13 cellular contexts compared by ENCODE assay signal in genomic region chr3:84108442-84108971, GRCh38.
DNase-seq lines count a peak whose midpoint lies in the region; ATAC-seq and TF ChIP-seq lines count a peak whose summit lies in the region.
"Had no signal": no experiment of that assay in that cellular context is flagged by ENCODE, and none has a peak within 500 bp of the region (broad histone marks: within the 10 kb centered on the region; RNA-seq: fewer than 3 reads in every experiment).

No MANE protein-coding gene starts in this region.

- POLR2A ChIA-PET in PC-9 (lab: Charles Lee; ENCODE audit: unreplicated experiment), result no interaction called here

- DNase-seq in H4 (ENCODE audit: low spot score) (peak; percentile 47), PC-9 (peak; percentile 16 to 84), epithelial cell of esophagus (ENCODE audit: low read depth) (peak; percentile 91), COR-L47 (lab: John Stamatoyannopoulos, UW) (no peak), mesothelial cell of epicardium (ENCODE audit: low spot score in 2 of 2, unreplicated experiment in 2 of 2) (no peak)
- no peak for DNase-seq in effector memory CD4-positive, alpha-beta T cell
- DNase-seq: activated CD4-positive, CD25-positive, alpha-beta regulatory T cell; CD4-positive, alpha-beta memory T cell; NK-92 treated with Interleukin-12 subunit alpha and Interleukin-12 subunit beta, amount 100 ng/mL, for 24 hours had no signal

- intact Hi-C loops in PC-9 (cut with micrococcal nuclease; ENCODE audit: unreplicated experiment), result no loop called here

- peaks cover 14% of the 10 kb centered on the region; the same call in 1 of the 2 replicates for H3F3A ChIP-seq in PC-9 (ENCODE audit: insufficient read depth, low read depth)

- ATAC-seq in HG02678 (IDR thresholded peaks at IDR 0.05; ENCODE audit: unreplicated experiment), result no peak

- H3K27me3 ChIP-seq in PC-9 (ENCODE audit: insufficient read depth, low read depth), result no peaks in the 10 kb centered on the region
- H3K27me3 ChIP-seq in neuron (ENCODE audit: insufficient read depth, low read length), result no peaks in the 10 kb centered on the region
- H3K27me3 ChIP-seq in effector memory CD4-positive, alpha-beta T cell (replicated peaks; ENCODE audit: control insufficient read depth, insufficient read depth, low read length, poor library complexity, severe bottlenecking), result no peaks in the 10 kb centered on the region

- peaks cover 6% of the 10 kb centered on the region for H3K9me3 Mint-ChIP-seq in mesothelial cell of epicardium

- H3K4me1 ChIP-seq in PC-9 (replicated peaks; ENCODE audit: insufficient read depth) (peaks cover 14% of the 10 kb centered on the region; the same call in 1 of the 2 replicates), neuron (ENCODE audit: insufficient read depth, low read length) (peaks cover 8% of the 10 kb centered on the region)
- H3K4me1 ChIP-seq in effector memory CD4-positive, alpha-beta T cell (ENCODE audit: control insufficient read depth, insufficient read depth, low read length, poor library complexity, severe bottlenecking), result no peaks in the 10 kb centered on the region

- H3K9me2 ChIP-seq in PC-9 (ENCODE audit: insufficient read depth), result no peaks in the 10 kb centered on the region

- H2AFZ ChIP-seq in PC-9, result no peak overlapping the region
- H2AFZ ChIP-seq in neuron (ENCODE audit: low read depth, low read length), result peak overlapping the region; percentile 67

- no peaks in the 10 kb centered on the region for H4K20me1 ChIP-seq in PC-9 (ENCODE audit: insufficient read depth)

- TF ChIP-seq CTCF in PC-9 (conservative IDR thresholded peaks at IDR 0.05), result no peak
- no peak for TF ChIP-seq CTCF in epithelial cell of esophagus (IDR thresholded peaks at IDR 0.05; ENCODE audit: insufficient read depth, low read depth, low read length, missing control alignments)
- no peak for TF ChIP-seq CTCF in mesothelial cell of epicardium (IDR thresholded peaks at IDR 0.05; ENCODE audit: unreplicated experiment)

- no peaks in the 10 kb centered on the region for H3K36me3 ChIP-seq in PC-9 (ENCODE audit: low read depth)
- H3K36me3 ChIP-seq in neuron (ENCODE audit: insufficient read depth, low read length), result no peaks in the 10 kb centered on the region
- H3K36me3 ChIP-seq in effector memory CD4-positive, alpha-beta T cell (ENCODE audit: control insufficient read depth, insufficient read depth, low read length), result no peaks in the 10 kb centered on the region

- no peaks in the 10 kb centered on the region for H3K27me3 Mint-ChIP-seq in mesothelial cell of epicardium (ENCODE audit: low read depth)
- H3K27me3 Mint-ChIP-seq: activated naive CD8-positive, alpha-beta T cell; CD4-positive, alpha-beta memory T cell had no signal

- H3K4me2 ChIP-seq in PC-9, result peak overlapping the region; percentile 31

- no peaks in the 10 kb centered on the region for H3K36me3 Mint-ChIP-seq in mesothelial cell of epicardium
- H3K36me3 Mint-ChIP-seq: activated naive CD8-positive, alpha-beta T cell; CD4-positive, alpha-beta memory T cell had no signal

- H3K27ac ChIP-seq in PC-9, result peak overlapping the region; percentile 54
- no peak overlapping the region for H3K27ac ChIP-seq in effector memory CD4-positive, alpha-beta T cell (ENCODE audit: insufficient read depth, low read length, poor library complexity, severe bottlenecking)

- H3K9me3 ChIP-seq in PC-9 (ENCODE audit: insufficient read depth, low read depth) (no peaks in the 10 kb centered on the region; the same call in none of the 2 replicates), neuron (ENCODE audit: low read length) (no peaks in the 10 kb centered on the region)
- H3K9me3 ChIP-seq in effector memory CD4-positive, alpha-beta T cell (ENCODE audit: control insufficient read depth, low read length), result no peaks in the 10 kb centered on the region

- H3K27ac Mint-ChIP-seq in mesothelial cell of epicardium, result no peak overlapping the region
- H3K27ac Mint-ChIP-seq: activated naive CD8-positive, alpha-beta T cell; CD4-positive, alpha-beta memory T cell had no signal

- H3K4me3 Mint-ChIP-seq in mesothelial cell of epicardium, result no peak overlapping the region
- H3K4me3 Mint-ChIP-seq: activated naive CD8-positive, alpha-beta T cell; CD4-positive, alpha-beta memory T cell had no signal

- H3K79me2 ChIP-seq in PC-9 (ENCODE audit: low read depth), result no peaks in the 10 kb centered on the region

- H3K4me1 Mint-ChIP-seq in mesothelial cell of epicardium, result no peaks in the 10 kb centered on the region
- H3K4me1 Mint-ChIP-seq: CD4-positive, alpha-beta memory T cell had no signal

- H3K4me3 ChIP-seq in PC-9, result no peak overlapping the region
- no peak overlapping the region for H3K4me3 ChIP-seq in epithelial cell of esophagus (ENCODE audit: low read length)
- H3K4me3 ChIP-seq in neuron (ENCODE audit: low read length), result no peak overlapping the region
- no peak overlapping the region for H3K4me3 ChIP-seq in effector memory CD4-positive, alpha-beta T cell (ENCODE audit: insufficient read depth, low read depth, low read length, poor library complexity, severe bottlenecking)
- H3K4me3 ChIP-seq: skin epidermis had no signal

- BruUV-seq in PC-9 (replicated peaks; lab: Mats Ljungman, UMichigan), result no TSS peak

- CTCF ChIA-PET in PC-9 (lab: Charles Lee), result no interaction called here

Comparison
In these comparisons a context has a peak if more than half of its experiments do, and no peak if none do; other contexts are left out.
1. DNase-seq: peak in H4 (single experiment), PC-9 (2 of 2) and epithelial cell of esophagus (single experiment); none in COR-L47 (single experiment), effector memory CD4-positive, alpha-beta T cell (0 of 3) and mesothelial cell of epicardium (0 of 2).